9 cellular contexts compared by ENCODE assay signal in genomic region chr3:120177907-120178306, GRCh38.
DNase-seq lines count a peak whose midpoint lies in the region; ATAC-seq, FAIRE-seq and TF ChIP-seq lines count a peak whose summit lies in the region.
"Had no signal": no experiment of that assay in that cellular context is flagged by ENCODE, and none has a peak within 500 bp of the region (broad histone marks: within the 10 kb centered on the region; RNA-seq: fewer than 3 reads in every experiment).

No MANE protein-coding gene starts in this region.

- H3K27me3 Mint-ChIP-seq in nephron progenitor cell (ENCODE audit: low read depth, poor library complexity): no peaks in the 10 kb centered on the region

- H3K36me3 Mint-ChIP-seq in nephron progenitor cell (ENCODE audit: low read depth): no peaks in the 10 kb centered on the region

- DNase-seq in AG08396 (ENCODE audit: low spot score) (peak; percentile 13), HTR-8/SVneo (ENCODE audit: insufficient read length, low spot score) (no peak), SHP77 (lab: John Stamatoyannopoulos, UW) (peak; percentile 23 to 72), iPS-NIHi7 (ENCODE audit: extremely low spot score) (peak; percentile 42), hypothalamus (lab: John Stamatoyannopoulos, UW) (no peak), nephron progenitor cell (no peak), Ammon's horn (ENCODE audit: low spot score) (no peak)
- DNase-seq: activated CD4-positive, alpha-beta T cell treated with anti-CD3 and anti-CD28 coated beads, Interleukin-2, amount 50 U/mL, for 48 hours had no signal

- H3K4me3 Mint-ChIP-seq in nephron progenitor cell: no peak overlapping the region

- peaks cover 16% of the 10 kb centered on the region for H3K4me1 Mint-ChIP-seq in nephron progenitor cell

- FAIRE-seq in HTR-8/SVneo (lab: Jason Lieb, UNC): peak; percentile 75

- no peak for ATAC-seq in HG03280 (IDR thresholded peaks at IDR 0.05; ENCODE audit: unreplicated experiment)

- TF ChIP-seq CTCF in nephron progenitor cell (IDR thresholded peaks at IDR 0.05): no peak

- H3K27ac Mint-ChIP-seq in nephron progenitor cell: no peak overlapping the region

- no peaks in the 10 kb centered on the region for H3K9me3 Mint-ChIP-seq in nephron progenitor cell

Comparison
In these comparisons a context has a peak if more than half of its experiments do, and no peak if none do; other contexts are left out.
1. DNase-seq: peak in AG08396 (single experiment), SHP77 (2 of 2) and iPS-NIHi7 (single experiment); none in HTR-8/SVneo (single experiment), hypothalamus (0 of 51), nephron progenitor cell (single experiment) and Ammon's horn (single experiment).